8 cellular contexts compared by ENCODE assay signal in genomic region chr2:219543596-219544358, GRCh38. TPM values are rescaled to one million over a fixed set of nuclear protein-coding genes. Genes with fewer than 3 reads are reported as not detected.
DNase-seq lines count a peak whose midpoint lies in the region; ATAC-seq, FAIRE-seq and TF ChIP-seq lines count a peak whose summit lies in the region.

CHPF (minus strand) TSS chr2:219543809; CDS start chr2:219543538, 271 bp downstream.
TMEM198 (plus strand) TSS chr2:219544028; CDS start chr2:219544728, 700 bp downstream.

- ATAC-seq in GM19397 (IDR thresholded peaks at IDR 0.05; ENCODE audit: unreplicated experiment) (peak; percentile 75), HG03565 (IDR thresholded peaks at IDR 0.05; ENCODE audit: unreplicated experiment) (peak; percentile 63), HepG2 (peak; percentile 78)

- peaks cover 38 to 63% (median 40%) of the 10 kb centered on the region in 3 donors for H3K27me3 Mint-ChIP-seq in CD14-positive monocyte (ENCODE audit: low read depth in 3 of 3)

- H3K27ac Mint-ChIP-seq in CD14-positive monocyte: peak within 1 kb of the TSS in 3 of 7 donors; percentile 36 to 73 (median 53)

- peak; percentile 94 for DNase-seq in CD14-positive monocyte (ENCODE audit: low spot score)
- peak; percentile 97 for DNase-seq in NCI-H774 (lab: John Stamatoyannopoulos, UW)
- DNase-seq in activated CD4-positive, alpha-beta T cell treated with anti-CD3 and anti-CD28 coated beads, Interleukin-2, amount 50 U/mL, for 48 hours: peak; percentile 96 to 97
- peak; percentile 91 for DNase-seq in dermis blood vessel endothelial cell
- peak; percentile 99 for DNase-seq in HepG2 (ENCODE audit: low spot score)
- DNase-seq in stimulated activated CD4-positive, alpha-beta T cell treated with anti-CD3 and anti-CD28 coated beads, Interleukin-2, amount 100 ng/mL, for 48 hours: peak; percentile 90 to 91

- no peaks in the 10 kb centered on the region; a peak in 1 of 5 replicates for H3K27me3 ChIP-seq in HepG2 (ENCODE audit: control insufficient read depth in 1 of 2, insufficient read depth in 2 of 2, low read length in 2 of 2)

- H3K4me3 ChIP-seq in HepG2 (replicated peaks in 1 of 3; ENCODE audit: insufficient read depth in 1 of 3, low read depth in 2 of 3, low read length in 3 of 3): peak within 1 kb of the TSS; percentile 87 to 90 (median 89)

- H3K9ac ChIP-seq in HepG2 (ENCODE audit: insufficient read depth, low read depth, low read length): peak within 1 kb of the TSS; percentile 84

- WGBS in HepG2 (ENCODE audit: low lambda C conversion rate): 2% methylated on average over 9 of the region's 75 CpGs

- peak within 1 kb of the TSS; percentile 82 for H3K27ac ChIP-seq in HepG2 (ENCODE audit: extremely low read length, insufficient read depth, low read length)

- in situ Hi-C loops in HepG2 (cut with HindIII; ENCODE audit: extremely low pct_ligation_motif_present, low pct_unique_long_range_greater_than_20kb): loop anchor here (5.0 kb wide), 1 partner anchor 99 kb away; no protein-coding TSS in a partner anchor

- peak; percentile 47 for TF ChIP-seq RAD21 in HepG2 (CRISPR knock-in tag; IDR thresholded peaks at IDR 0.05)

- H2AFZ ChIP-seq in HepG2 (ENCODE audit: low read length): no peak within 1 kb of the TSS

- H3K9me3 ChIP-seq in HepG2 (ENCODE audit: low read length): no peaks in the 10 kb centered on the region

- H3K4me1 ChIP-seq in HepG2 (ENCODE audit: insufficient read depth, low read length): peaks cover 51% of the 10 kb centered on the region

- H3K4me3 Mint-ChIP-seq in CD14-positive monocyte: peak within 1 kb of the TSS; percentile 78 to 87

- TF ChIP-seq EP300 in HepG2 (IDR thresholded peaks at IDR 0.05; ENCODE audit: low read depth in 2 of 2, low read length in 2 of 2) (peak in 1 of 2 experiments; percentile 59; a peak in 1 of 4 replicates), HepG2 (CRISPR knock-in tag; IDR thresholded peaks at IDR 0.05; ENCODE audit: borderline replicate concordance) (no peak; the same call in 1 of the 2 replicates)

- intact Hi-C loops in CD14-positive monocyte (cut with micrococcal nuclease): loop anchor here (2.0 to 5.0 kb wide), 4 partner anchors 41 to 156 kb away; partner anchors contain the start of gene DNPEP (in 1 of the 2)
- intact Hi-C loops in HepG2 (cut with micrococcal nuclease; ENCODE audit: unreplicated experiment): loop anchor here (1.0 kb wide), 3 partner anchors 33 to 155 kb away; partner anchors contain the start of gene STK11IP

- H4K20me1 ChIP-seq in HepG2 (ENCODE audit: insufficient read depth, low read length): peaks cover 35% of the 10 kb centered on the region

- H3K4me1 Mint-ChIP-seq in CD14-positive monocyte: peaks cover 9% of the 10 kb centered on the region

- CTCF ChIA-PET in HepG2 (lab: Yijun Ruan, JAX; ENCODE audit: low intra/inter-chr PET ratio, low total read pairs): interaction anchor here (0.9 to 5.3 kb wide), 2 partner anchors 98 to 146 kb away, joined by 3 to 127 read pairs; no protein-coding TSS in a partner anchor

- POLR2A ChIA-PET in HepG2 (lab: Yijun Ruan, JAX): interaction anchor here (0.8 to 3.9 kb wide), 16 partner anchors 9 to 157 kb away, joined by 3 to 44 read pairs (median 4); partner anchors contain the start of genes DNPEP, GMPPA, INHA and OBSL1

- H3K79me2 ChIP-seq in HepG2 (ENCODE audit: insufficient read depth, low read length): peaks cover 32% of the 10 kb centered on the region

- H3K36me3 Mint-ChIP-seq in CD14-positive monocyte: peaks cover 0 to 6% of the 10 kb centered on the region in 2 donors

- H3K4me2 ChIP-seq in HepG2 (ENCODE audit: low read depth, low read length): peak within 1 kb of the TSS; percentile 97

- BruUV-seq in HepG2 (replicated peaks; lab: Mats Ljungman, UMichigan): no TSS peak

- FAIRE-seq in HepG2 (lab: Jason Lieb, UNC): peak; percentile 96

- TF ChIP-seq CTCF in CD14-positive monocyte (IDR thresholded peaks at IDR 0.05) (no peak), HepG2 (CRISPR knock-in tag; IDR thresholded peaks at IDR 0.05) (peak; percentile 31; the same call in 1 of the 2 replicates)

- H3K9me3 Mint-ChIP-seq in CD14-positive monocyte: peaks cover 0 to 16% (median 2%) of the 10 kb centered on the region in 7 donors

- TF ChIP-seq POLR2A in HepG2 (IDR thresholded peaks at IDR 0.05; ENCODE audit: insufficient read depth in 1 of 2, low read depth in 2 of 2, low read length in 2 of 2): peak in 1 of 2 experiments; percentile 71; a peak in 2 of 4 replicates

- peaks cover 23 to 32% of the 10 kb centered on the region in 2 experiments for H3K36me3 ChIP-seq in HepG2 (replicated peaks in 1 of 2; ENCODE audit: control insufficient read depth in 1 of 2, insufficient read depth in 2 of 2, low read length in 2 of 2)

TF ChIP-seq in HepG2, 621 proteins besides CTCF, POLR2A, EP300 and RAD21 (continues in another document):
- TF ChIP-seq EED (CRISPR knock-in tag; IDR thresholded peaks at IDR 0.05): no peak
- TF ChIP-seq RNF2 (conservative IDR thresholded peaks at IDR 0.05; ENCODE audit: low read depth): no peak
- peak; percentile 94 for TF ChIP-seq TARDBP (CRISPR knock-in tag; IDR thresholded peaks at IDR 0.05)
- TF ChIP-seq ZNF75D (CRISPR knock-in tag; IDR thresholded peaks at IDR 0.05; ENCODE audit: borderline replicate concordance): no peak
- TF ChIP-seq FOXK2 (IDR thresholded peaks at IDR 0.05): peak; percentile 49; the same call in 1 of the 2 replicates
- no peak for TF ChIP-seq ZBTB14 (CRISPR knock-in tag; IDR thresholded peaks at IDR 0.05)
- TF ChIP-seq TOE1 (CRISPR knock-in tag; IDR thresholded peaks at IDR 0.05): peak; percentile 97
- peak; percentile 86 for TF ChIP-seq RFX5 (IDR thresholded peaks at IDR 0.05; ENCODE audit: low read depth, low read length)

RNA-seq across cellular contexts. Expression of gene CHPF, which starts in this region (rescaled TPM):
- under 1 TPM; 0.09 to 0.32 TPM for polyA plus RNA-seq in CD14-positive monocyte
- 0.84 and 3.2 TPM in 2 replicates for total RNA-seq in dermis blood vessel endothelial cell
- 34.7 and 79.6 TPM in 2 replicates for total RNA-seq in HepG2 (2016; rRNA removed; fragmentation: Illumina TruSeq; extraction: Trizol)
- 21.6 and 22.1 TPM in 2 replicates for total RNA-seq in HepG2 (2016; cell fraction: cytosol; rRNA removed; fragmentation: Illumina TruSeq; extraction: Trizol; ENCODE audit: low read depth)
- 36.0 and 80.8 TPM in 2 replicates for total RNA-seq in HepG2 (2016; cell fraction: insoluble cytoplasmic fraction; rRNA removed; fragmentation: Illumina TruSeq; extraction: Trizol)
- 42.0 and 50.0 TPM in 2 replicates for total RNA-seq in HepG2 (2016; cell fraction: membrane; rRNA removed; fragmentation: Illumina TruSeq; extraction: Trizol)
- 65.5 and 76.8 TPM in 2 replicates for total RNA-seq in HepG2 (2016; cell fraction: nucleus; rRNA removed; fragmentation: Illumina TruSeq; extraction: Trizol)
- polyA plus RNA-seq in HepG2 (2011; rRNA removed): 111 and 171 TPM in 2 replicates
- 120 and 244 TPM in 2 replicates for polyA plus RNA-seq in HepG2 (2011; cell fraction: cytosol; rRNA removed)
- 203 and 211 TPM in 2 replicates for polyA plus RNA-seq in HepG2 (2011; cell fraction: nucleus; rRNA removed)
- polyA plus RNA-seq in HepG2 (2012): 115 and 161 TPM in 2 replicates
- polyA plus RNA-seq in HepG2 (2016; cell fraction: cytosol; fragmentation: Illumina TruSeq; extraction: Trizol; ENCODE audit: low read depth): 21.7 and 22.6 TPM in 2 replicates
- 45.9 and 55.3 TPM in 2 replicates for polyA plus RNA-seq in HepG2 (2016; cell fraction: insoluble cytoplasmic fraction; fragmentation: Illumina TruSeq; extraction: Trizol; ENCODE audit: low read depth)
- polyA plus RNA-seq in HepG2 (2016; cell fraction: membrane; fragmentation: Illumina TruSeq; extraction: Trizol; ENCODE audit: low read depth): 40.5 and 41.4 TPM in 2 replicates
- 139 and 143 TPM in 2 replicates for polyA plus RNA-seq in HepG2 (2016; cell fraction: nucleus; fragmentation: Illumina TruSeq; extraction: Trizol; ENCODE audit: insufficient read depth, low read depth)
- 12.1 and 292 TPM in 2 replicates for polyA minus RNA-seq in HepG2 (2011; rRNA and poly(A)+ RNA removed; ENCODE audit: low replicate concordance)
- 137 and 143 TPM in 2 replicates for polyA minus RNA-seq in HepG2 (2011; cell fraction: cytosol; rRNA and poly(A)+ RNA removed)
- 45.4 and 47.0 TPM in 2 replicates for polyA minus RNA-seq in HepG2 (2011; cell fraction: nucleus; rRNA and poly(A)+ RNA removed)

RNA-seq across cellular contexts. Expression of gene TMEM198, which starts in this region (rescaled TPM):
- polyA plus RNA-seq in CD14-positive monocyte (not detected), HepG2 (2011; rRNA removed) (23.5 and 40.8 TPM in 2 replicates)
- total RNA-seq in dermis blood vessel endothelial cell (under 0.01 TPM in 1 of 2 replicates, not detected in the other), HepG2 (2016; rRNA removed; fragmentation: Illumina TruSeq; extraction: Trizol) (11.6 and 17.3 TPM in 2 replicates)
- total RNA-seq in HepG2 (2016; cell fraction: cytosol; rRNA removed; fragmentation: Illumina TruSeq; extraction: Trizol; ENCODE audit: low read depth): 12.3 and 16.3 TPM in 2 replicates
- 10.7 and 17.8 TPM in 2 replicates for total RNA-seq in HepG2 (2016; cell fraction: insoluble cytoplasmic fraction; rRNA removed; fragmentation: Illumina TruSeq; extraction: Trizol)
- total RNA-seq in HepG2 (2016; cell fraction: membrane; rRNA removed; fragmentation: Illumina TruSeq; extraction: Trizol): 26.8 and 32.4 TPM in 2 replicates
- 9.3 and 11.7 TPM in 2 replicates for total RNA-seq in HepG2 (2016; cell fraction: nucleus; rRNA removed; fragmentation: Illumina TruSeq; extraction: Trizol)
- 43.6 and 52.1 TPM in 2 replicates for polyA plus RNA-seq in HepG2 (2011; cell fraction: cytosol; rRNA removed)
- polyA plus RNA-seq in HepG2 (2011; cell fraction: nucleus; rRNA removed): 61.3 and 68.7 TPM in 2 replicates
- 41.3 and 49.8 TPM in 2 replicates for polyA plus RNA-seq in HepG2 (2012)
- polyA plus RNA-seq in HepG2 (2016; cell fraction: cytosol; fragmentation: Illumina TruSeq; extraction: Trizol; ENCODE audit: low read depth): 16.5 and 21.1 TPM in 2 replicates
- 12.8 and 14.5 TPM in 2 replicates for polyA plus RNA-seq in HepG2 (2016; cell fraction: insoluble cytoplasmic fraction; fragmentation: Illumina TruSeq; extraction: Trizol; ENCODE audit: low read depth)
- 27.9 and 28.1 TPM in 2 replicates for polyA plus RNA-seq in HepG2 (2016; cell fraction: membrane; fragmentation: Illumina TruSeq; extraction: Trizol; ENCODE audit: low read depth)
- 17.1 and 19.3 TPM in 2 replicates for polyA plus RNA-seq in HepG2 (2016; cell fraction: nucleus; fragmentation: Illumina TruSeq; extraction: Trizol; ENCODE audit: insufficient read depth, low read depth)
- 2.1 and 67.2 TPM in 2 replicates for polyA minus RNA-seq in HepG2 (2011; rRNA and poly(A)+ RNA removed; ENCODE audit: low replicate concordance)
- polyA minus RNA-seq in HepG2 (2011; cell fraction: cytosol; rRNA and poly(A)+ RNA removed): 26.3 and 28.6 TPM in 2 replicates
- polyA minus RNA-seq in HepG2 (2011; cell fraction: nucleus; rRNA and poly(A)+ RNA removed): 12.9 and 13.6 TPM in 2 replicates

Comparison
In these comparisons a context has a peak if more than half of its experiments do, and no peak if none do; other contexts are left out.
1. Peak in every context shown above with its lines: DNase-seq, ATAC-seq, H3K4me3 ChIP-seq and H3K27ac ChIP-seq.
2. RNA of gene TMEM198 (total RNA-seq): 9.3 to 32.4 TPM in HepG2; under 0.01 TPM in dermis blood vessel endothelial cell; every median in the first group is over 10 times any median in the second.
3. RNA of gene CHPF (polyA plus RNA-seq): 21.7 to 244 TPM in HepG2; 0.09 to 0.32 TPM in CD14-positive monocyte; every median in the first group is over 10 times any median in the second.
4. RNA of gene TMEM198 (polyA plus RNA-seq): 12.8 to 68.7 TPM in HepG2; not detected in CD14-positive monocyte; every median in the first group is over 10 times any median in the second.
5. Peak in DNase-seq in CD14-positive monocyte; RNA of the genes that start here not detected or under 1 TPM.